19 cellular contexts compared by ENCODE assay signal in genomic region chrX:132209527-132209926, GRCh38. TPM values are rescaled to one million over a fixed set of nuclear protein-coding genes. Genes with fewer than 3 reads are reported as not detected.
A peak's percentile ranks its signal among the peaks of the same experiment; 100 is the strongest.
DNase-seq lines count a peak whose midpoint lies in the region; ATAC-seq, FAIRE-seq and TF ChIP-seq lines count a peak whose summit lies in the region.
"Had no signal": no experiment of that assay in that cellular context is flagged by ENCODE, and none has a peak within 500 bp of the region (broad histone marks: within the 10 kb centered on the region; RNA-seq: fewer than 3 reads in every experiment).

No MANE protein-coding gene starts in this region.

- no peak overlapping the region for H3K4me3 ChIP-seq in A549
- H3K4me3 ChIP-seq in GM23248, result no peak overlapping the region
- H3K4me3 ChIP-seq in adipocyte (ENCODE audit: low read length), result no peak overlapping the region
- H3K4me3 ChIP-seq: SJSA1 had no signal

- no peaks in the 10 kb centered on the region for H3K27me3 Mint-ChIP-seq in T-helper 17 cell
- H3K27me3 Mint-ChIP-seq: activated naive CD8-positive, alpha-beta T cell treated with anti-CD3 and anti-CD28 coated beads, Interleukin-2, amount 10 ng/mL, durations not matched to agents 7 days and 5 days; naive thymus-derived CD4-positive, alpha-beta T cell had no signal

- POLR2A ChIA-PET in A549 (lab: Yijun Ruan, JAX), result no interaction called here

- no peak for TF ChIP-seq RAD21 in A549 (conservative IDR thresholded peaks at IDR 0.05 in 1 of 2, IDR thresholded peaks at IDR 0.05 in 1 of 2)

- TF ChIP-seq POLR2A in A549 (IDR thresholded peaks at IDR 0.05; ENCODE audit: low read length), result no peak

- H3K27ac ChIP-seq in A549, result no peak overlapping the region
- no peak overlapping the region for H3K27ac ChIP-seq in GM23248
- H3K27ac ChIP-seq: SJSA1, VCaP had no signal

- no peak overlapping the region for H3K9ac ChIP-seq in GM23248
- H3K9ac ChIP-seq in adipocyte (ENCODE audit: low read length), result no peak overlapping the region

- no peak overlapping the region for H3K4me3 Mint-ChIP-seq in T-helper 17 cell
- H3K4me3 Mint-ChIP-seq: activated naive CD8-positive, alpha-beta T cell treated with anti-CD3 and anti-CD28 coated beads, Interleukin-2, amount 10 ng/mL, durations not matched to agents 7 days and 5 days had no signal

- H3K4me2 ChIP-seq in A549 (no peak overlapping the region), GM23248 (ENCODE audit: unreplicated experiment) (no peak overlapping the region)

- no peak overlapping the region for H2AFZ ChIP-seq in GM23248

- DNase-seq in A549 (ENCODE audit: low read depth in 1 of 2, low spot score in 1 of 2) (no peak), GM23248 (peak; percentile 37), adipocyte (ENCODE audit: low read depth) (peak; percentile 69), fibroblast of the conjunctiva (ENCODE audit: low read depth) (peak; percentile 51), hypothalamus (lab: John Stamatoyannopoulos, UW) (no peak), T-helper 17 cell (no peak)
- DNase-seq in stimulated activated CD4-positive, alpha-beta T cell treated with anti-CD3 and anti-CD28 coated beads, Interleukin-2, amount 100 ng/mL, for 24 hours, result no peak
- DNase-seq: activated naive CD8-positive, alpha-beta T cell treated with anti-CD3 and anti-CD28 coated beads, Interleukin-2, amount 10 ng/mL, durations not matched to agents 7 days and 5 days; cortex of kidney; DMS79 treated with DMSO at 0.1 percent for 48 hours; KBM-7; naive thymus-derived CD4-positive, alpha-beta T cell; NCI-H187 treated with DMSO at 0.1 percent for 48 hours; right cardiac atrium; stimulated activated naive CD4-positive, alpha-beta T cell treated with Interleukin-2 at 50 U/mL for 16 hours had no signal

- no peak overlapping the region for H3K27ac Mint-ChIP-seq in T-helper 17 cell
- H3K27ac Mint-ChIP-seq: activated naive CD8-positive, alpha-beta T cell treated with anti-CD3 and anti-CD28 coated beads, Interleukin-2, amount 10 ng/mL, durations not matched to agents 7 days and 5 days had no signal

- in situ Hi-C loops in GM23248 (cut with MboI), result no loop called here

- no peak for TF ChIP-seq CTCF in A549 (IDR thresholded peaks at IDR 0.05)

- H3K9me2 ChIP-seq in GM23248 (ENCODE audit: insufficient read depth), result no peaks in the 10 kb centered on the region

- CTCF ChIA-PET in A549 (lab: Yijun Ruan, JAX), result no interaction called here

- peaks cover 2% of the 10 kb centered on the region for H3K36me3 Mint-ChIP-seq in T-helper 17 cell (ENCODE audit: low read depth)

- peaks cover 52% of the 10 kb centered on the region for H3K79me2 ChIP-seq in GM23248 (ENCODE audit: insufficient read depth)

- no peaks in the 10 kb centered on the region for H3K27me3 ChIP-seq in GM23248 (replicated peaks; ENCODE audit: insufficient read depth)
- H3K27me3 ChIP-seq in adipocyte (replicated peaks; ENCODE audit: control insufficient read depth, insufficient read depth, low read length), result peaks cover 3% of the 10 kb centered on the region
- H3K27me3 ChIP-seq: SJSA1 had no signal

- TF ChIP-seq EP300 in A549 (IDR thresholded peaks at IDR 0.05), result no peak

- H3F3A ChIP-seq in GM23248 (ENCODE audit: insufficient read depth), result no peaks in the 10 kb centered on the region

- no peaks in the 10 kb centered on the region for H4K20me1 ChIP-seq in GM23248 (ENCODE audit: insufficient read depth)

- H3K4me1 ChIP-seq in A549 (peaks cover 6% of the 10 kb centered on the region; the same call in 2 of the 3 replicates), GM23248 (ENCODE audit: insufficient read depth) (peaks cover 11% of the 10 kb centered on the region; the same call in 1 of the 2 replicates), adipocyte (ENCODE audit: control insufficient read depth, insufficient read depth, low read length) (peaks cover 16% of the 10 kb centered on the region)
- H3K4me1 ChIP-seq: SJSA1 had no signal

- peaks cover 14% of the 10 kb centered on the region; the same call in 1 of the 2 replicates for H3K36me3 ChIP-seq in GM23248 (ENCODE audit: low read depth)
- H3K36me3 ChIP-seq in adipocyte (ENCODE audit: control insufficient read depth, insufficient read depth, low read length, severe bottlenecking), result peaks cover 32% of the 10 kb centered on the region

- ATAC-seq in A549 (no peak), T-helper 17 cell (no peak), HG02610 (IDR thresholded peaks at IDR 0.05; ENCODE audit: unreplicated experiment) (no peak)
- ATAC-seq: naive thymus-derived CD4-positive, alpha-beta T cell; right cardiac atrium had no signal

- peaks cover 22% of the 10 kb centered on the region for H3K4me1 Mint-ChIP-seq in T-helper 17 cell

- peak; percentile 70 for FAIRE-seq in A549 (lab: Jason Lieb, UNC)
- FAIRE-seq: GM12891 had no signal

- H3K9me3 ChIP-seq in A549 (no peaks in the 10 kb centered on the region), GM23248 (ENCODE audit: low read depth) (no peaks in the 10 kb centered on the region), adipocyte (ENCODE audit: control insufficient read depth, low read length) (no peaks in the 10 kb centered on the region), T-helper 17 cell (ENCODE audit: control insufficient read depth, low read length, poor library complexity, severe bottlenecking) (no peaks in the 10 kb centered on the region)
- H3K9me3 ChIP-seq: SJSA1 had no signal

TF ChIP-seq in A549, 52 proteins besides CTCF, POLR2A, EP300 and RAD21:
- TF ChIP-seq USF2 (IDR thresholded peaks at IDR 0.05), result no peak
- TF ChIP-seq CEBPB (IDR thresholded peaks at IDR 0.05), result no peak
- TF ChIP-seq BCL3 (IDR thresholded peaks at IDR 0.05), result no peak
- no peak for TF ChIP-seq HOXB5 (CRISPR knock-in tag; IDR thresholded peaks at IDR 0.05)
- TF ChIP-seq MYC (IDR thresholded peaks at IDR 0.05; ENCODE audit: borderline replicate concordance, low read length), result no peak
- TF ChIP-seq RARB (CRISPR knock-in tag; IDR thresholded peaks at IDR 0.05), result no peak
- no peak for TF ChIP-seq KDM1A (IDR thresholded peaks at IDR 0.05; ENCODE audit: low read depth)
- no peak for TF ChIP-seq HMGXB4 (CRISPR knock-in tag; IDR thresholded peaks at IDR 0.05; ENCODE audit: borderline replicate concordance)
- TF ChIP-seq CBX8 (IDR thresholded peaks at IDR 0.05), result no peak
- no peak for TF ChIP-seq GATA3 (IDR thresholded peaks at IDR 0.05; ENCODE audit: borderline replicate concordance)
- TF ChIP-seq ZSCAN20 (CRISPR knock-in tag; IDR thresholded peaks at IDR 0.05), result no peak
- no peak for TF ChIP-seq MAZ (IDR thresholded peaks at IDR 0.05; ENCODE audit: borderline replicate concordance, low read depth, low read length)
- TF ChIP-seq JUNB (IDR thresholded peaks at IDR 0.05), result no peak
- TF ChIP-seq NFE2L2 (conservative IDR thresholded peaks at IDR 0.05; ENCODE audit: low read length), result no peak
- TF ChIP-seq SREBF2 (IDR thresholded peaks at IDR 0.05), result no peak
- TF ChIP-seq ESRRA (IDR thresholded peaks at IDR 0.05; ENCODE audit: borderline replicate concordance, low read length), result no peak
- TF ChIP-seq KDM5A (IDR thresholded peaks at IDR 0.05), result no peak
- TF ChIP-seq NR3C1 (IDR thresholded peaks at IDR 0.05), result no peak

RNA-seq across cellular contexts. Expression of gene RAP2C, which starts 9.7 kb away (rescaled TPM):
- polyA plus RNA-seq in A549 (2011; rRNA removed) (26.2 and 27.2 TPM in 2 replicates), A549 (2017; fragmentation: RNase III; extraction: RNeasy Plus Mini Kit Qiagen cat#74134 plus additional on column Dnase treatment) (25.8 to 29.3 TPM (median 28.9 TPM) in 3 replicates), GM23248 (2016; fragmentation: Nextera tagmentation; extraction: Ambion mirVana) (15.2 and 15.7 TPM in 2 replicates)
- polyA plus RNA-seq in A549 (2012; cell fraction: cytosol; rRNA removed), result 5.1 and 6.6 TPM in 2 replicates
- polyA plus RNA-seq in A549 (2012; cell fraction: nucleus; rRNA removed), result 3.1 and 4.5 TPM in 2 replicates
- polyA minus RNA-seq in A549 (2011; rRNA and poly(A)+ RNA removed), result 23.6 and 23.9 TPM in 2 replicates
- 18.3 and 21.2 TPM in 2 replicates for total RNA-seq in GM23248 (2014; rRNA removed; shearing (Covaris generic))
- total RNA-seq in T-helper 17 cell, result 10 to 100 TPM; 38.5 to 47.2 TPM

Comparison
In these comparisons a context has a peak if more than half of its experiments do, and no peak if none do; other contexts are left out.
1. DNase-seq: peak in GM23248 (single experiment), adipocyte (single experiment) and fibroblast of the conjunctiva (single experiment); none in A549 (0 of 2), hypothalamus (0 of 51), stimulated activated CD4-positive, alpha-beta T cell treated with anti-CD3 and anti-CD28 coated beads, Interleukin-2, amount 100 ng/mL, for 24 hours (0 of 2) and T-helper 17 cell (0 of 3).